In the genomic region with DNA sequence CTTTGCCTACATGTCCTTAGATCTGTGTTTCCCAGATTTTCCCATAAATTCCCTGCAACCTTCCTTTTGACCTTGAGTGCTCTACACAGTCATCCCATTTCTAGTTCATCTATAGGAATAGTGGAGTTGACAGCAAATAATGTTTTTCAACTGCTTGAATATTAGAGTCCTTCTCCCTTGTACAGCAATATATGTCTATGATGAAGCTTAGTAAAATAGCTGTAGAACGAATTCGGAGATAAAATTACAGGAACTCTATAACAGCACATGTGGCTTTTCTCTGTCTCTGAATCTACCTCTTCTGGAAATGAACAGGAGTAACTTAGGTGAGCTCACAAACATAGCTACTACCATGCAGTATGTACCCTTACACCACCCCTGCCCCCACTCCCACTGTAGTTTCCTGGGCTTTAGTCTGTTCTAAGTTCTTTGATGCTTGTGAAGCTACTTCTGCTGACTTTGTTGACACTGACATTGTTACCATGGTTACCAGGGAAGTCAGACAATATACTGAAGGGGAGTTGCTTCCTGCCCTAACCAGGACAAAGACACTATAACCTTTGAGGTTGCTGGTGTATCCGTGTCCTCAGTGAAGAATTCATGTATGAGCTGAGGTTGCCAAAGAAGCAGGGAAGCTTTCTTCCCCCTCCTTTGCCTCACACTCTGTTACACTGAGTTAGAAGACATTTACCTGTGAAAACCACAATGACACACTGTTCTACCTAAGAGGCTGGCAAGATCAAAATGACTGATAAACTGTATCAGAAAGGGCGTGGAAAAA, we compare ENCODE assay signal across 8 cellular contexts. TPM values are rescaled to one million over a fixed set of nuclear protein-coding genes. Genes with fewer than 3 reads are reported as not detected.
DNase-seq lines count a peak whose midpoint lies in the region; ATAC-seq and TF ChIP-seq lines count a peak whose summit lies in the region.

No MANE protein-coding gene starts in this region.

- H3K4me3 ChIP-seq in liver (ENCODE audit: low read depth in 1 of 3, low read length in 3 of 3) (no peak overlapping the region), upper lobe of right lung (no peak overlapping the region)

- intact Hi-C loops in Calu3 (cut with micrococcal nuclease; ENCODE audit: unreplicated experiment) (no loop called here), upper lobe of right lung (cut with DNase I) (no loop called here)

- H3K9ac ChIP-seq in liver (ENCODE audit: low read depth in 1 of 2, low read length in 2 of 2), result no peak overlapping the region

- BruUV-seq in Calu3 (replicated peaks; lab: Mats Ljungman, UMichigan), result no TSS peak

- H3K27me3 ChIP-seq in liver (ENCODE audit: control insufficient read depth in 4 of 4, insufficient read depth in 4 of 4, low read length in 3 of 4), result no peaks in the 10 kb centered on the region
- no peaks in the 10 kb centered on the region for H3K27me3 ChIP-seq in upper lobe of right lung

- H3K4me1 ChIP-seq in liver (ENCODE audit: control insufficient read depth in 4 of 4, insufficient read depth in 4 of 4, low read length in 3 of 4), result peaks cover 0 to 12% (median 5%) of the 10 kb centered on the region in 4 donors
- H3K4me1 ChIP-seq in upper lobe of right lung, result no peaks in the 10 kb centered on the region

- H3K4me1 Mint-ChIP-seq in Calu3 (ENCODE audit: low read depth, unreplicated experiment), result peaks cover 9% of the 10 kb centered on the region

- peak in 1 of 2 donors; percentile 8 for TF ChIP-seq RAD21 in liver (IDR thresholded peaks at IDR 0.05)

- peaks cover 2% of the 10 kb centered on the region for H3K9me3 Mint-ChIP-seq in Calu3 (ENCODE audit: low read depth, unreplicated experiment)

- WGBS in liver, result 73% methylated on average over 4 of the region's 4 CpGs

- TF ChIP-seq CTCF in Calu3 (IDR thresholded peaks at IDR 0.05; ENCODE audit: unreplicated experiment) (no peak), liver (IDR thresholded peaks at IDR 0.05; ENCODE audit: low read depth, low read length, missing input control) (no peak), upper lobe of right lung (IDR thresholded peaks at IDR 0.05) (no peak)

- H3K27ac Mint-ChIP-seq in Calu3 (ENCODE audit: unreplicated experiment), result peak overlapping the region; percentile 5

- peak; percentile 16 for DNase-seq in Calu3
- DNase-seq in NCI-H69 (lab: John Stamatoyannopoulos, UW), result peak; percentile 49
- peak; percentile 54 for DNase-seq in activated effector memory CD4-positive, alpha-beta T cell treated with Interleukin-2 at 50 U/mL for 16 hours
- no peak for DNase-seq in upper lobe of right lung
- no peak for DNase-seq in NCI-H1436 (lab: John Stamatoyannopoulos, UW)
- no peak for DNase-seq in AG08396 (ENCODE audit: low spot score)

- no peaks in the 10 kb centered on the region for H3K36me3 ChIP-seq in liver (ENCODE audit: control insufficient read depth in 4 of 4, insufficient read depth in 3 of 4, low read depth in 1 of 4, low read length in 3 of 4)
- H3K36me3 ChIP-seq in upper lobe of right lung, result no peaks in the 10 kb centered on the region

- H3K9me3 ChIP-seq in liver (ENCODE audit: control insufficient read depth in 4 of 4, low read length in 3 of 4) (peaks cover 0 to 9% (median 4%) of the 10 kb centered on the region in 4 donors), upper lobe of right lung (no peaks in the 10 kb centered on the region)

- no peak overlapping the region for H3K4me3 Mint-ChIP-seq in Calu3 (ENCODE audit: low read depth, unreplicated experiment)

- peaks cover 16% of the 10 kb centered on the region for H3K27me3 Mint-ChIP-seq in Calu3 (ENCODE audit: unreplicated experiment)

- no peaks in the 10 kb centered on the region for H3K36me3 Mint-ChIP-seq in Calu3 (ENCODE audit: insufficient read depth, unreplicated experiment)

- no peak overlapping the region for H3K27ac ChIP-seq in liver (ENCODE audit: low read depth in 1 of 2, low read length in 2 of 2)
- H3K27ac ChIP-seq in upper lobe of right lung, result peak overlapping the region; percentile 11

- peak; percentile 80 for ATAC-seq in upper lobe of right lung
- ATAC-seq in HG03139 (IDR thresholded peaks at IDR 0.05; ENCODE audit: unreplicated experiment), result no peak

- CTCF ChIA-PET in Calu3 (lab: Charles Lee), result no interaction called here

TF ChIP-seq in liver, 16 proteins besides CTCF, POLR2A, EP300 and RAD21:
- TF ChIP-seq GABPA (IDR thresholded peaks at IDR 0.05 in 1 of 2, conservative IDR thresholded peaks at IDR 0.05 in 1 of 2) (no peak), HNF4A (conservative IDR thresholded peaks at IDR 0.05) (no peak), NR2F2 (IDR thresholded peaks at IDR 0.05) (peak; percentile 44)
- TF ChIP-seq, protein P1, sequence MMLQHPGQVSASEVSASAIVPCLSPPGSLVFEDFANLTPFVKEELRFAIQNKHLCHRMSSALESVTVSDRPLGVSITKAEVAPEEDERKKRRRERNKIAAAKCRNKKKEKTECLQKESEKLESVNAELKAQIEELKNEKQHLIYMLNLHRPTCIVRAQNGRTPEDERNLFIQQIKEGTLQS (IDR thresholded peaks at IDR 0.05), result no peak

RNA-seq across cellular contexts. Expression of a gene that starts 35.8 kb away (rescaled TPM):
- total RNA-seq in Calu3 (2022), result 1.3 and 1.9 TPM in 2 replicates
- 1 to 10 TPM in 1 of 2 donors, under 1 TPM in 1; 0.92 to 5.0 TPM for total RNA-seq in liver
- polyA plus RNA-seq in liver, result 1 to 10 TPM; 1.3 to 2.6 TPM
- total RNA-seq in upper lobe of right lung, result 5.8 TPM

Comparison
In these comparisons a context has a peak if more than half of its experiments do, and no peak if none do; other contexts are left out.
1. DNase-seq: peak in Calu3 (single experiment), NCI-H69 (single experiment) and activated effector memory CD4-positive, alpha-beta T cell treated with Interleukin-2 at 50 U/mL for 16 hours (single experiment); none in upper lobe of right lung (single experiment), NCI-H1436 (single experiment) and AG08396 (single experiment).